In the genomic region with DNA sequence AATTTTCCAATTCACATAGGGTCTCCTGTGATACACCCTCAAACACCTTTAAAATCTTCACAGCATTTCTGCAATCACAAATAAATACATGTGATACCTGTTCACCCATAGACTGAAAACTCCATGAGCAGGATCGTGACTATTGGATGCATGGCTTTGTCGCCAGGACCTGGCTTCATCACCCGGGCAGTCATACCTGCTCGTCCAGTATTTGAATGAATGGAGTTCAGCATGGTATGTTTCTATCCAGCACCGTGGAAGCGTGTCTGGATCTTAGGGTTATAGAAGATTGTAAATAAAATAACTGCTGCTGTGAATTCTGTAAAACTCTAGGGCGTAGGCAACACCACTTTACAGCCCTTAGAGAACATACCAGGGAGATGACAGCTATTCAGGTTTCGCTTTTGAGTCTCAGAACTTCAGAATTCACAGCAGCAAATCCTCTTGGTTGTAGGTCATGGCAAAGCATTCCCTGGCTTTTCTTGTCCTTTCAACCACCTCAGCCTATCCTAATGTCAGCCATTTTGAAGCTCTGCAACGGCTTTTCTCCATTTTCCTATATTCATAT, we compare ENCODE assay signal across 19 cellular contexts.
"Had no signal": no experiment of that assay in that cellular context is flagged by ENCODE, and none has a peak within 500 bp of the region (broad histone marks: within the 10 kb centered on the region; RNA-seq: fewer than 3 reads in every experiment).

No MANE protein-coding gene starts in this region.

- H3K4me3 ChIP-seq: coronary artery, gastrocnemius medialis, heart left ventricle, thyroid gland, vagina had no signal

- H3K36me3 ChIP-seq: gastrocnemius medialis, heart left ventricle, neutrophil, thyroid gland, vagina had no signal

- H3K4me1 ChIP-seq: gastrocnemius medialis, vagina had no signal

- H3K27me3 ChIP-seq: gastrocnemius medialis, heart left ventricle, neutrophil, thyroid gland, vagina had no signal

- H3K36me3 Mint-ChIP-seq: activated naive CD4-positive, alpha-beta T cell treated with anti-CD3 and anti-CD28 coated beads, Interleukin-2, amount 50 U/mL, for 24 hours; immature natural killer cell; natural killer cell; stimulated activated naive B cell treated with anti-CD40 and anti-IgM and Interleukin-4, amounts not matched to agents 10 μg/mL and 1 μg/mL and 100 μg/mL, for 72 hours had no signal

- ATAC-seq: activated CD4-positive, alpha-beta T cell treated with anti-CD3 and anti-CD28 coated beads for 36 hours; gastrocnemius medialis; heart left ventricle; natural killer cell; stimulated activated naive B cell treated with anti-CD40 and anti-IgM and Interleukin-4, amounts not matched to agents 10 μg/mL and 1 μg/mL and 100 μg/mL, for 72 hours had no signal

- H3K27ac ChIP-seq: coronary artery, gastrocnemius medialis, heart left ventricle, neutrophil, thyroid gland, vagina had no signal

- DNase-seq: activated CD4-positive, alpha-beta memory T cell treated with anti-CD3 and anti-CD28 coated beads, Interleukin-2, amount 10 ng/mL, durations not matched to agents 7 days and 5 days; activated CD4-positive, alpha-beta T cell treated with anti-CD3 and anti-CD28 coated beads for 36 hours; activated effector memory CD4-positive, alpha-beta T cell treated with Interleukin-2 at 50 U/mL for 16 hours; activated T-cell treated with anti-CD3 and anti-CD28 coated beads, Interleukin-2, amount 50 U/mL, for 24 hours; central memory CD4-positive, alpha-beta T cell; gastrocnemius medialis; heart left ventricle; immature natural killer cell; mammary epithelial cell; natural killer cell; retina; stimulated activated CD4-positive, alpha-beta T cell treated with anti-CD3 and anti-CD28 coated beads, Interleukin-2, amount 100 ng/mL, for 48 hours; stimulated activated naive B cell treated with anti-CD40 and anti-IgM and Interleukin-4, amounts not matched to agents 10 μg/mL and 1 μg/mL and 100 μg/mL, for 72 hours; thyroid gland had no signal

- H3K9me3 ChIP-seq: gastrocnemius medialis, heart left ventricle, neutrophil, thyroid gland, vagina had no signal

- H3K9me3 Mint-ChIP-seq: activated CD4-positive, alpha-beta memory T cell treated with anti-CD3 and anti-CD28 coated beads, Interleukin-2, amount 10 ng/mL, durations not matched to agents 7 days and 5 days; activated naive CD4-positive, alpha-beta T cell treated with anti-CD3 and anti-CD28 coated beads, Interleukin-2, amount 50 U/mL, for 24 hours; activated T-cell treated with anti-CD3 and anti-CD28 coated beads, Interleukin-2, amount 50 U/mL, for 24 hours; natural killer cell; stimulated activated naive B cell treated with anti-CD40 and anti-IgM and Interleukin-4, amounts not matched to agents 10 μg/mL and 1 μg/mL and 100 μg/mL, for 72 hours had no signal

- H3K4me3 Mint-ChIP-seq: activated CD4-positive, alpha-beta memory T cell treated with anti-CD3 and anti-CD28 coated beads, Interleukin-2, amount 10 ng/mL, durations not matched to agents 7 days and 5 days; activated CD4-positive, alpha-beta T cell treated with anti-CD3 and anti-CD28 coated beads for 36 hours; activated naive CD4-positive, alpha-beta T cell treated with anti-CD3 and anti-CD28 coated beads, Interleukin-2, amount 50 U/mL, for 24 hours; activated T-cell treated with anti-CD3 and anti-CD28 coated beads, Interleukin-2, amount 50 U/mL, for 24 hours; immature natural killer cell; natural killer cell; stimulated activated naive B cell treated with anti-CD40 and anti-IgM and Interleukin-4, amounts not matched to agents 10 μg/mL and 1 μg/mL and 100 μg/mL, for 72 hours; T-helper 1 cell treated with Interleukin-12 subunit alpha and Interleukin-12 subunit beta and Interleukin-4 antibody, amounts not matched to agents 30 μg/mL and 1 μg/mL, for 36 hours had no signal

- H3K27ac Mint-ChIP-seq: activated CD4-positive, alpha-beta memory T cell treated with anti-CD3 and anti-CD28 coated beads, Interleukin-2, amount 10 ng/mL, durations not matched to agents 7 days and 5 days; activated CD4-positive, alpha-beta T cell treated with anti-CD3 and anti-CD28 coated beads for 36 hours; activated naive CD4-positive, alpha-beta T cell treated with anti-CD3 and anti-CD28 coated beads, Interleukin-2, amount 50 U/mL, for 24 hours; activated T-cell treated with anti-CD3 and anti-CD28 coated beads, Interleukin-2, amount 50 U/mL, for 24 hours; immature natural killer cell; natural killer cell; stimulated activated naive B cell treated with anti-CD40 and anti-IgM and Interleukin-4, amounts not matched to agents 10 μg/mL and 1 μg/mL and 100 μg/mL, for 72 hours; T-helper 1 cell treated with Interleukin-12 subunit alpha and Interleukin-12 subunit beta and Interleukin-4 antibody, amounts not matched to agents 30 μg/mL and 1 μg/mL, for 36 hours had no signal
